22 cellular contexts compared by ENCODE assay signal in genomic region chr10:104022020-104022419, GRCh38. TPM values are rescaled to one million over a fixed set of nuclear protein-coding genes. Genes with fewer than 3 reads are reported as not detected.
DNase-seq lines count a peak whose midpoint lies in the region; ATAC-seq and TF ChIP-seq lines count a peak whose summit lies in the region.
"Had no signal": no experiment of that assay in that cellular context is flagged by ENCODE, and none has a peak within 500 bp of the region (broad histone marks: within the 10 kb centered on the region; RNA-seq: fewer than 3 reads in every experiment).

No MANE protein-coding gene starts in this region.

- peaks cover 56% of the 10 kb centered on the region for H3K36me3 Mint-ChIP-seq in CD4-positive, CD25-positive, alpha-beta regulatory T cell
- H3K36me3 Mint-ChIP-seq in central memory CD8-positive, alpha-beta T cell (ENCODE audit: insufficient read depth): peaks cover 56% of the 10 kb centered on the region

- H3F3A ChIP-seq in smooth muscle cell (ENCODE audit: low read depth): no peaks in the 10 kb centered on the region

- H3K4me1 Mint-ChIP-seq in CD4-positive, CD25-positive, alpha-beta regulatory T cell: peaks cover 0 to 7% (median 3%) of the 10 kb centered on the region in 4 donors
- peaks cover 6% of the 10 kb centered on the region for H3K4me1 Mint-ChIP-seq in central memory CD8-positive, alpha-beta T cell

- H3K36me3 ChIP-seq in BLaER1 (peaks cover 76% of the 10 kb centered on the region), smooth muscle cell (ENCODE audit: low read depth) (peaks cover 27% of the 10 kb centered on the region), suprapubic skin (peaks cover 98% of the 10 kb centered on the region)
- peaks cover 84% of the 10 kb centered on the region for H3K36me3 ChIP-seq in CD4-positive, CD25-positive, alpha-beta regulatory T cell (ENCODE audit: control insufficient read depth, insufficient read depth, low read length)

- H3K27ac Mint-ChIP-seq in CD4-positive, CD25-positive, alpha-beta regulatory T cell: peak overlapping the region; percentile 19 to 86 (median 70)
- peak overlapping the region; percentile 23 for H3K27ac Mint-ChIP-seq in central memory CD8-positive, alpha-beta T cell (ENCODE audit: low read depth)

- no peak for TF ChIP-seq EP300 in suprapubic skin (IDR thresholded peaks at IDR 0.05)

- no peak for ATAC-seq in CD4-positive, CD25-positive, alpha-beta regulatory T cell (ENCODE audit: low read depth in 2 of 2)
- ATAC-seq in central memory CD8-positive, alpha-beta T cell (replicated peaks; ENCODE audit: extremely low read depth, poor library complexity, severe bottlenecking): no peak
- ATAC-seq: A549, HCT116, Panc1 had no signal

- H3K27ac ChIP-seq in BLaER1: no peak overlapping the region
- no peak overlapping the region for H3K27ac ChIP-seq in CD4-positive, CD25-positive, alpha-beta regulatory T cell (ENCODE audit: insufficient read depth, low read length, poor library complexity, severe bottlenecking)
- no peak overlapping the region for H3K27ac ChIP-seq in smooth muscle cell (ENCODE audit: low read depth)
- H3K27ac ChIP-seq in suprapubic skin: no peak overlapping the region
- H3K27ac ChIP-seq: A549, C4-2B, RWPE1 had no signal

- H3K4me2 ChIP-seq in BLaER1: peak overlapping the region; percentile 20; the same call in 1 of the 2 replicates
- H3K4me2 ChIP-seq in smooth muscle cell: no peak overlapping the region
- H3K4me2 ChIP-seq: A549 had no signal

- H3K27me3 ChIP-seq in BLaER1 (no peaks in the 10 kb centered on the region), smooth muscle cell (ENCODE audit: low read depth) (no peaks in the 10 kb centered on the region), suprapubic skin (no peaks in the 10 kb centered on the region)
- no peaks in the 10 kb centered on the region for H3K27me3 ChIP-seq in CD4-positive, CD25-positive, alpha-beta regulatory T cell (ENCODE audit: control insufficient read depth, insufficient read depth, low read length)

- WGBS in smooth muscle cell (ENCODE audit: low lambda C conversion rate): 99% methylated on average over 5 of the region's 5 CpGs
- WGBS in suprapubic skin: 92% methylated on average over 5 of the region's 5 CpGs

- H3K9me3 ChIP-seq in BLaER1 (no peaks in the 10 kb centered on the region), smooth muscle cell (replicated peaks; ENCODE audit: low read depth) (no peaks in the 10 kb centered on the region), suprapubic skin (no peaks in the 10 kb centered on the region)
- H3K9me3 ChIP-seq in CD4-positive, CD25-positive, alpha-beta regulatory T cell (ENCODE audit: control insufficient read depth in 2 of 2, low read length in 2 of 2): no peaks in the 10 kb centered on the region
- H3K9me3 ChIP-seq: A549 had no signal

- TF ChIP-seq CTCF in smooth muscle cell (IDR thresholded peaks at IDR 0.05; ENCODE audit: borderline replicate concordance, insufficient read depth, poor library complexity, severe bottlenecking): no peak
- no peak for TF ChIP-seq CTCF in suprapubic skin (IDR thresholded peaks at IDR 0.05)

- H3K9ac ChIP-seq in BLaER1: no peak overlapping the region
- H3K9ac ChIP-seq in smooth muscle cell (ENCODE audit: low read depth): no peak overlapping the region

- no peak overlapping the region for H2AFZ ChIP-seq in smooth muscle cell (ENCODE audit: low read depth)

- no peaks in the 10 kb centered on the region for H3K27me3 Mint-ChIP-seq in CD4-positive, CD25-positive, alpha-beta regulatory T cell
- H3K27me3 Mint-ChIP-seq in central memory CD8-positive, alpha-beta T cell: no peaks in the 10 kb centered on the region

- no peaks in the 10 kb centered on the region for H3K79me2 ChIP-seq in smooth muscle cell (ENCODE audit: low read depth)

- no peak for DNase-seq in CD4-positive, CD25-positive, alpha-beta regulatory T cell
- no peak for DNase-seq in central memory CD8-positive, alpha-beta T cell (ENCODE audit: low spot score in 2 of 2)
- peak; percentile 68 to 79 for DNase-seq in lung microvascular endothelial cell (ENCODE audit: low read depth in 2 of 2)
- DNase-seq in smooth muscle cell (lab: John Stamatoyannopoulos, UW; ENCODE audit: unreplicated experiment): no peak
- DNase-seq in suprapubic skin (ENCODE audit: low spot score in 2 of 2): no peak
- no peak for DNase-seq in NOMO-1 (lab: John Stamatoyannopoulos, UW; ENCODE audit: unreplicated experiment in 2 of 2)
- DNase-seq in activated CD4-positive, alpha-beta T cell treated with anti-CD3 and anti-CD28 coated beads, Interleukin-2, amount 50 U/mL, for 48 hours: no peak
- DNase-seq: AML-193, NCI-H1048, NCI-H1417, NCI-H1694, NCI-H2029 treated with DMSO at 0.1 percent for 48 hours, NCI-H2227 treated with DMSO at 0.1 percent for 48 hours, NCI-H510A, NCI-H69, SHP77 treated with DMSO at 0.1 percent for 48 hours had no signal

- peaks cover 7% of the 10 kb centered on the region; the same call in 1 of the 2 replicates for H3K4me1 ChIP-seq in BLaER1
- no peaks in the 10 kb centered on the region for H3K4me1 ChIP-seq in CD4-positive, CD25-positive, alpha-beta regulatory T cell (ENCODE audit: control insufficient read depth, insufficient read depth, low read length, poor library complexity, severe bottlenecking)
- H3K4me1 ChIP-seq in smooth muscle cell (ENCODE audit: low read depth): no peaks in the 10 kb centered on the region
- H3K4me1 ChIP-seq in suprapubic skin: no peaks in the 10 kb centered on the region

- no peaks in the 10 kb centered on the region for H4K20me1 ChIP-seq in BLaER1
- no peaks in the 10 kb centered on the region for H4K20me1 ChIP-seq in smooth muscle cell (ENCODE audit: low read depth)

- no peaks in the 10 kb centered on the region for H3K9me3 Mint-ChIP-seq in CD4-positive, CD25-positive, alpha-beta regulatory T cell
- no peaks in the 10 kb centered on the region for H3K9me3 Mint-ChIP-seq in central memory CD8-positive, alpha-beta T cell

- TF ChIP-seq POLR2A in suprapubic skin (IDR thresholded peaks at IDR 0.05): no peak

- H3K4me3 ChIP-seq in BLaER1 (no peak overlapping the region), smooth muscle cell (no peak overlapping the region), suprapubic skin (no peak overlapping the region)
- no peak overlapping the region for H3K4me3 ChIP-seq in CD4-positive, CD25-positive, alpha-beta regulatory T cell (ENCODE audit: low read depth, low read length)
- H3K4me3 ChIP-seq: A549 had no signal

- no peak overlapping the region for H3K4me3 Mint-ChIP-seq in CD4-positive, CD25-positive, alpha-beta regulatory T cell
- H3K4me3 Mint-ChIP-seq in central memory CD8-positive, alpha-beta T cell: no peak overlapping the region

RNA-seq across cellular contexts. Expression of gene SLK, which starts 55.1 kb away (rescaled TPM):
- total RNA-seq in CD4-positive, CD25-positive, alpha-beta regulatory T cell: 23.5 TPM
- polyA plus RNA-seq in CD4-positive, CD25-positive, alpha-beta regulatory T cell: 1 to 10 TPM; 3.2 to 6.0 (median 3.3) TPM
- total RNA-seq in lung microvascular endothelial cell (41.4 and 70.4 TPM in 2 replicates), smooth muscle cell (45.7 and 54.9 TPM in 2 replicates), suprapubic skin (10 to 100 TPM; 38.1 to 81.4 (median 56.3) TPM)
- 15.5 and 16.9 TPM in 2 replicates for polyA plus RNA-seq in smooth muscle cell

Comparison
In these comparisons a context has a peak if more than half of its experiments do, and no peak if none do; other contexts are left out.
1. DNase-seq: peak in lung microvascular endothelial cell (2 of 2); none in CD4-positive, CD25-positive, alpha-beta regulatory T cell (0 of 3), central memory CD8-positive, alpha-beta T cell (0 of 2), smooth muscle cell (single experiment), suprapubic skin (0 of 2), NOMO-1 (0 of 2) and activated CD4-positive, alpha-beta T cell treated with anti-CD3 and anti-CD28 coated beads, Interleukin-2, amount 50 U/mL, for 48 hours (0 of 2).